24 cellular contexts compared by ENCODE assay signal in genomic region chr1:245764040-245764439, GRCh38.
"Had no signal": no experiment of that assay in that cellular context is flagged by ENCODE, and none has a peak within 500 bp of the region (broad histone marks: within the 10 kb centered on the region; RNA-seq: fewer than 3 reads in every experiment).

No MANE protein-coding gene starts in this region.

- H3K27me3 ChIP-seq: breast epithelium, esophagus squamous epithelium, ovary, sigmoid colon had no signal

- DNase-seq: activated CD4-positive, alpha-beta T cell treated with anti-CD3 and anti-CD28 coated beads for 48 hours; activated CD4-positive, alpha-beta T cell treated with anti-CD3 and anti-CD28 coated beads, Interleukin-2, amount 50 U/mL, for 48 hours; activated CD8-positive, alpha-beta memory T cell treated with anti-CD3 and anti-CD28 coated beads for 24 hours; activated gamma-delta T cell treated with Interleukin-2 at 50 U/mL for 16 hours; activated naive CD4-positive, alpha-beta T cell treated with anti-CD3 and anti-CD28 coated beads, Interleukin-2, amount 50 U/mL, for 16 hours; amniotic stem cell; central memory CD4-positive, alpha-beta T cell; endodermal cell; esophagus squamous epithelium; foreskin melanocyte; immature natural killer cell; naive thymus-derived CD8-positive, alpha-beta T cell; ovary; retina; sigmoid colon; small intestine; stimulated activated CD4-positive, alpha-beta T cell treated with anti-CD3 and anti-CD28 coated beads, Interleukin-4, amount 100 ng/mL, for 24 hours; trophoblast cell had no signal

- H3K27me3 Mint-ChIP-seq: dendritic cell treated with granulocyte-macrophage colony-stimulating factor and Interleukin-4, amounts not matched to agents 40 ng/mL and 50 ng/mL, for 4 days; naive thymus-derived CD8-positive, alpha-beta T cell; stimulated activated naive CD8-positive, alpha-beta T cell treated with anti-CD3 and anti-CD28 coated beads, Interleukin-15, Interleukin-2, amounts not matched to agents 100 ng/mL and 50 ng/mL, for 24 hours had no signal

- H3K4me3 ChIP-seq: breast epithelium, esophagus squamous epithelium, ovary, sigmoid colon, thoracic aorta had no signal

- ATAC-seq: naive thymus-derived CD8-positive, alpha-beta T cell; stimulated activated effector memory CD8-positive, alpha-beta T cell treated with anti-CD3 and anti-CD28 coated beads, Interleukin-12 subunit alpha, Interleukin-12 subunit beta, amount 100 ng/mL, for 72 hours had no signal

- H3K4me1 ChIP-seq: breast epithelium, esophagus squamous epithelium, sigmoid colon had no signal

- H3K4me3 Mint-ChIP-seq: dendritic cell treated with granulocyte-macrophage colony-stimulating factor and Interleukin-4, amounts not matched to agents 40 ng/mL and 50 ng/mL, for 4 days; endodermal cell; immature natural killer cell; naive thymus-derived CD8-positive, alpha-beta T cell; stimulated activated effector memory CD8-positive, alpha-beta T cell treated with anti-CD3 and anti-CD28 coated beads, Interleukin-12 subunit alpha, Interleukin-12 subunit beta, amount 100 ng/mL, for 72 hours; stimulated activated naive CD8-positive, alpha-beta T cell treated with anti-CD3 and anti-CD28 coated beads, Interleukin-15, Interleukin-2, amounts not matched to agents 100 ng/mL and 50 ng/mL, for 24 hours had no signal

- H3K27ac ChIP-seq: breast epithelium, esophagus squamous epithelium, ovary, sigmoid colon, thoracic aorta had no signal

- H3K9me3 Mint-ChIP-seq: dendritic cell treated with granulocyte-macrophage colony-stimulating factor and Interleukin-4, amounts not matched to agents 40 ng/mL and 50 ng/mL, for 4 days; endodermal cell; immature natural killer cell; stimulated activated naive CD8-positive, alpha-beta T cell treated with anti-CD3 and anti-CD28 coated beads, Interleukin-15, Interleukin-2, amounts not matched to agents 100 ng/mL and 50 ng/mL, for 24 hours had no signal

- H3K9me3 ChIP-seq: breast epithelium, esophagus squamous epithelium, ovary, sigmoid colon, thoracic aorta had no signal

- H3K27ac Mint-ChIP-seq: dendritic cell treated with granulocyte-macrophage colony-stimulating factor and Interleukin-4, amounts not matched to agents 40 ng/mL and 50 ng/mL, for 4 days; endodermal cell; immature natural killer cell; naive thymus-derived CD8-positive, alpha-beta T cell; progenitor cell of endocrine pancreas; stimulated activated effector memory CD8-positive, alpha-beta T cell treated with anti-CD3 and anti-CD28 coated beads, Interleukin-12 subunit alpha, Interleukin-12 subunit beta, amount 100 ng/mL, for 72 hours; stimulated activated naive CD8-positive, alpha-beta T cell treated with anti-CD3 and anti-CD28 coated beads, Interleukin-15, Interleukin-2, amounts not matched to agents 100 ng/mL and 50 ng/mL, for 24 hours had no signal

- H3K4me1 Mint-ChIP-seq: naive thymus-derived CD8-positive, alpha-beta T cell had no signal

- H3K36me3 ChIP-seq: breast epithelium, ovary, thoracic aorta had no signal
